23 cellular contexts compared by ENCODE assay signal in genomic region chr6:135837735-135838449, GRCh38. TPM values are rescaled to one million over a fixed set of nuclear protein-coding genes. Genes with fewer than 3 reads are reported as not detected.
DNase-seq lines count a peak whose midpoint lies in the region; ATAC-seq, FAIRE-seq and TF ChIP-seq lines count a peak whose summit lies in the region.
"Had no signal": no experiment of that assay in that cellular context is flagged by ENCODE, and none has a peak within 500 bp of the region (broad histone marks: within the 10 kb centered on the region; RNA-seq: fewer than 3 reads in every experiment).

No MANE protein-coding gene starts in this region.

- H3K18ac ChIP-seq in H1 (ENCODE audit: extremely low read depth, low read length) = no peak overlapping the region

- peak overlapping the region; percentile 2 for H3K4me3 Mint-ChIP-seq in T-helper 1 cell treated with Interleukin-12 subunit alpha and Interleukin-12 subunit beta and Interleukin-4 antibody, amounts not matched to agents 30 μg/mL and 1 μg/mL, for 36 hours
- no peak overlapping the region for H3K4me3 Mint-ChIP-seq in mesothelial cell of epicardium
- H3K4me3 Mint-ChIP-seq: B cell; CD4-positive, CD25-positive, alpha-beta regulatory T cell; CD8-positive, alpha-beta T cell had no signal

- no peak overlapping the region for H3K4me3 ChIP-seq in H1 (ENCODE audit: extremely low read depth in 1 of 4, insufficient read depth in 2 of 4, low read depth in 3 of 4, low read length in 4 of 4)
- H3K4me3 ChIP-seq in osteoblast (ENCODE audit: insufficient read depth, low read length) = no peak overlapping the region
- H3K4me3 ChIP-seq: BLaER1 had no signal

- H3K4me1 ChIP-seq in H1 (replicated peaks in 1 of 4; ENCODE audit: control insufficient read depth in 3 of 4, insufficient read depth in 4 of 4, low read length in 3 of 4) (no peaks in the 10 kb centered on the region), osteoblast (ENCODE audit: insufficient read depth, low read length) (no peaks in the 10 kb centered on the region)
- H3K4me1 ChIP-seq: BLaER1, Caco-2 had no signal

- TF ChIP-seq CTCF in H1 (IDR thresholded peaks at IDR 0.05; ENCODE audit: control extremely low read depth in 1 of 3, insufficient read depth in 1 of 3, low read depth in 1 of 3, low read length in 3 of 3) (no peak), mesothelial cell of epicardium (IDR thresholded peaks at IDR 0.05; ENCODE audit: unreplicated experiment) (no peak), osteoblast (IDR thresholded peaks at IDR 0.05; ENCODE audit: extremely low read depth, low read depth, low read length) (no peak)

- H3K4me1 Mint-ChIP-seq in T-helper 1 cell treated with Interleukin-12 subunit alpha and Interleukin-12 subunit beta and Interleukin-4 antibody, amounts not matched to agents 30 μg/mL and 1 μg/mL, for 36 hours (ENCODE audit: low read depth) = peaks cover 6% of the 10 kb centered on the region
- H3K4me1 Mint-ChIP-seq in mesothelial cell of epicardium = peaks cover 17% of the 10 kb centered on the region
- H3K4me1 Mint-ChIP-seq: B cell had no signal

- H3K27ac Mint-ChIP-seq in T-helper 1 cell treated with Interleukin-12 subunit alpha and Interleukin-12 subunit beta and Interleukin-4 antibody, amounts not matched to agents 30 μg/mL and 1 μg/mL, for 36 hours = no peak overlapping the region
- H3K27ac Mint-ChIP-seq in mesothelial cell of epicardium = peak overlapping the region; percentile 9
- H3K27ac Mint-ChIP-seq: B cell; CD4-positive, CD25-positive, alpha-beta regulatory T cell; CD8-positive, alpha-beta T cell had no signal

- no peak for FAIRE-seq in H1 (lab: Jason Lieb, UNC)
- FAIRE-seq in frontal cortex (lab: Jason Lieb, UNC) = no peak
- FAIRE-seq: A204.1, G401.6, GM12892 had no signal

- CTCF ChIA-PET in H1 (lab: Charles Lee; ENCODE audit: partially characterized antibody) = interaction anchor here (1.2 kb wide), 1 partner anchor 72 kb away, joined by 4 read pairs; no protein-coding TSS in a partner anchor

- H3K9me3 ChIP-seq in H1 (ENCODE audit: insufficient read depth in 2 of 2, low read depth in 1 of 2, low read length in 1 of 2) (peaks cover 0 to 2% of the 10 kb centered on the region in 2 experiments; a peak in 1 of 4 replicates), osteoblast (ENCODE audit: low read depth, low read length) (no peaks in the 10 kb centered on the region)
- H3K9me3 ChIP-seq: BLaER1, Caco-2 had no signal

- H3K27me3 ChIP-seq in H1 (replicated peaks in 1 of 4; ENCODE audit: control insufficient read depth in 3 of 4, extremely low read depth in 1 of 4, insufficient read depth in 3 of 4, low read length in 3 of 4) (no peaks in the 10 kb centered on the region), osteoblast (ENCODE audit: insufficient read depth, low read length) (no peaks in the 10 kb centered on the region)

- no peak overlapping the region for H2BK20ac ChIP-seq in H1 (ENCODE audit: low read length)

- no peak overlapping the region for H3K9ac ChIP-seq in H1 (replicated peaks in 1 of 4; ENCODE audit: extremely low read depth in 1 of 4, low read depth in 3 of 4, low read length in 3 of 4)
- H3K9ac ChIP-seq: BLaER1 had no signal

- WGBS in H1 (ENCODE audit: extremely low coverage in 1 of 2, insufficient coverage in 1 of 2, insufficient read length in 1 of 2, insufficient replicate concordance in 2 of 2, low coverage in 1 of 2, low lambda C conversion rate in 2 of 2, missing lambda C conversion rate in 1 of 2), 2 experiments = 74% methylated on average over 5 of the region's 5 CpGs; no CpG with 5 or more reads in 1 of the 2 experiments

- no peak overlapping the region for H3K14ac ChIP-seq in H1 (ENCODE audit: insufficient read length)

- H2BK15ac ChIP-seq in H1 (ENCODE audit: low read length) = no peak overlapping the region

- no peaks in the 10 kb centered on the region for H3K9me3 Mint-ChIP-seq in T-helper 1 cell treated with Interleukin-12 subunit alpha and Interleukin-12 subunit beta and Interleukin-4 antibody, amounts not matched to agents 30 μg/mL and 1 μg/mL, for 36 hours
- peaks cover 4% of the 10 kb centered on the region for H3K9me3 Mint-ChIP-seq in mesothelial cell of epicardium
- H3K9me3 Mint-ChIP-seq: CD8-positive, alpha-beta T cell had no signal

- H3K23ac ChIP-seq in H1 (ENCODE audit: insufficient read length) = no peak overlapping the region

- no peaks in the 10 kb centered on the region for H3K79me1 ChIP-seq in H1 (ENCODE audit: low read depth, low read length)

- H2AFZ ChIP-seq in H1 (ENCODE audit: low read length) = peak overlapping the region; percentile 68; the same call in 1 of the 2 replicates
- no peak overlapping the region for H2AFZ ChIP-seq in osteoblast (ENCODE audit: low read length)

- H3K36me3 Mint-ChIP-seq in T-helper 1 cell treated with Interleukin-12 subunit alpha and Interleukin-12 subunit beta and Interleukin-4 antibody, amounts not matched to agents 30 μg/mL and 1 μg/mL, for 36 hours (ENCODE audit: low read depth) = no peaks in the 10 kb centered on the region
- H3K36me3 Mint-ChIP-seq in mesothelial cell of epicardium = peaks cover 4% of the 10 kb centered on the region
- H3K36me3 Mint-ChIP-seq: CD4-positive, CD25-positive, alpha-beta regulatory T cell; CD8-positive, alpha-beta T cell had no signal

- no peak for TF ChIP-seq POLR2A in H1 (IDR thresholded peaks at IDR 0.05; ENCODE audit: control extremely low read depth in 1 of 2, low read depth in 2 of 2, low read length in 2 of 2)

- no peak for TF ChIP-seq RAD21 in H1 (IDR thresholded peaks at IDR 0.05 in 1 of 2, conservative IDR thresholded peaks at IDR 0.05 in 1 of 2; ENCODE audit: low read depth in 2 of 2, low read length in 2 of 2)

- no peaks in the 10 kb centered on the region for H3K79me2 ChIP-seq in H1 (ENCODE audit: control insufficient read depth in 1 of 2, insufficient read depth in 2 of 2, low read length in 2 of 2)
- H3K79me2 ChIP-seq in osteoblast (ENCODE audit: insufficient read depth, low read length) = no peaks in the 10 kb centered on the region

- no peak overlapping the region for H2BK5ac ChIP-seq in H1 (ENCODE audit: low read depth, low read length)

- POLR2A ChIA-PET in H1 (lab: Charles Lee; ENCODE audit: partially characterized antibody) = no interaction called here

- H3K56ac ChIP-seq in H1 (replicated peaks; ENCODE audit: insufficient read length, low read depth, low read length) = no peak overlapping the region

- H3K4me2 ChIP-seq in H1 (ENCODE audit: insufficient read depth in 1 of 2, low read depth in 2 of 2, low read length in 2 of 2) (no peak overlapping the region), osteoblast (ENCODE audit: insufficient read depth, low read length) (no peak overlapping the region)
- H3K4me2 ChIP-seq: BLaER1 had no signal

- H4K20me1 ChIP-seq in H1 (replicated peaks in 1 of 2; ENCODE audit: control insufficient read depth in 1 of 2, insufficient read depth in 2 of 2, low read length in 2 of 2) = no peaks in the 10 kb centered on the region
- H4K20me1 ChIP-seq in osteoblast (ENCODE audit: insufficient read depth, low read length) = no peaks in the 10 kb centered on the region
- H4K20me1 ChIP-seq: BLaER1 had no signal

- no peak overlapping the region for H2BK12ac ChIP-seq in H1 (ENCODE audit: low read depth, low read length)

- DNase-seq in T-helper 1 cell (no peak), H1 (ENCODE audit: low read depth in 1 of 2, low spot score in 2 of 2) (no peak), mesothelial cell of epicardium (ENCODE audit: low spot score in 2 of 2, unreplicated experiment in 2 of 2) (no peak), osteoblast (ENCODE audit: insufficient read length, low spot score, missing footprints) (peak; percentile 35), frontal cortex (ENCODE audit: low spot score in 2 of 2) (no peak)
- DNase-seq in stimulated activated naive CD4-positive, alpha-beta T cell treated with Interleukin-2 at 50 U/mL for 16 hours (lab: John Stamatoyannopoulos, UW) = no peak
- DNase-seq: Caco-2; CD8-positive, alpha-beta T cell; DMS153; DND-41; GOT3; H7; HCEC 1CT had no signal

- H3K36me3 ChIP-seq in H1 (ENCODE audit: control insufficient read depth in 2 of 4, insufficient read depth in 4 of 4, low read length in 3 of 4) = no peaks in the 10 kb centered on the region
- no peaks in the 10 kb centered on the region for H3K36me3 ChIP-seq in osteoblast (ENCODE audit: insufficient read depth, low read length)
- H3K36me3 ChIP-seq: BLaER1 had no signal

- no peak for TF ChIP-seq EP300 in H1 (IDR thresholded peaks at IDR 0.05; ENCODE audit: borderline replicate concordance in 1 of 2, low read depth in 2 of 2, low read length in 2 of 2)

- no peak overlapping the region for H3K4ac ChIP-seq in H1 (replicated peaks; ENCODE audit: insufficient read length, low read depth, low read length)

- H3K27ac ChIP-seq in H1 (ENCODE audit: low read depth, low read length) = no peak overlapping the region
- no peak overlapping the region for H3K27ac ChIP-seq in osteoblast (ENCODE audit: low read depth, low read length)
- H3K27ac ChIP-seq: 22Rv1, BLaER1, C4-2B had no signal

- ATAC-seq in GM18873 (IDR thresholded peaks at IDR 0.05; ENCODE audit: low FRiP score, unreplicated experiment) = no peak
- ATAC-seq: CD8-positive, alpha-beta T cell had no signal

- H3K23me2 ChIP-seq in H1 (ENCODE audit: low read depth, low read length) = no peaks in the 10 kb centered on the region

- H2BK120ac ChIP-seq in H1 (replicated peaks; ENCODE audit: low read depth, low read length) = no peak overlapping the region

- no peak overlapping the region for H2AK5ac ChIP-seq in H1 (ENCODE audit: low read depth, low read length)

- H4K5ac ChIP-seq in H1 (ENCODE audit: insufficient read length, low read depth, low read length) = no peak overlapping the region

- no peak overlapping the region for H4K8ac ChIP-seq in H1 (ENCODE audit: extremely low read depth, insufficient read depth, low read length)

- no peak overlapping the region for H4K91ac ChIP-seq in H1 (replicated peaks; ENCODE audit: insufficient read length, low read length)

- H3K27me3 Mint-ChIP-seq in T-helper 1 cell treated with Interleukin-12 subunit alpha and Interleukin-12 subunit beta and Interleukin-4 antibody, amounts not matched to agents 30 μg/mL and 1 μg/mL, for 36 hours (ENCODE audit: low read depth) = peaks cover 18% of the 10 kb centered on the region
- H3K27me3 Mint-ChIP-seq in mesothelial cell of epicardium (ENCODE audit: low read depth) = peaks cover 1% of the 10 kb centered on the region

TF ChIP-seq in H1, 55 proteins besides CTCF, POLR2A, EP300 and RAD21 (continues in another document):
- no peak for TF ChIP-seq JUND (IDR thresholded peaks at IDR 0.05; ENCODE audit: low read length)

RNA-seq across cellular contexts. Expression of gene PDE7B, which starts 13.6 kb away (rescaled TPM):
- not detected in 2 replicates for total RNA-seq in H1 (2021; fragmentation: NEBNext Ultra II Directional; extraction: Animal tissue kit (Norgen Biotek cat#: 25700))
- polyA plus RNA-seq in H1 (2011; rRNA removed) = not detected in 2 replicates
- polyA plus RNA-seq in H1 (2011; cell fraction: cytosol; rRNA removed) = not detected
- not detected for polyA plus RNA-seq in H1 (2011; cell fraction: nucleus; rRNA removed)
- polyA plus RNA-seq in H1 (2012, experiment 1 of 2) = not detected in 4 replicates
- not detected for polyA plus RNA-seq in H1 (2012, experiment 2 of 2)
- polyA plus RNA-seq in H1 (2013, experiment 1 of 2) = not detected
- polyA plus RNA-seq in H1 (2013, experiment 2 of 2) = 0.02 TPM
- polyA minus RNA-seq in H1 (2011; rRNA and poly(A)+ RNA removed) = not detected in 2 replicates
- polyA minus RNA-seq in H1 (2011; cell fraction: cytosol; rRNA and poly(A)+ RNA removed) = not detected
- not detected for polyA minus RNA-seq in H1 (2011; cell fraction: nucleus; rRNA and poly(A)+ RNA removed)
- 15.9 to 18.2 TPM (median 16.5 TPM) in 3 replicates for total RNA-seq in mesothelial cell of epicardium
- 25.3 and 33.9 TPM in 2 replicates for total RNA-seq in osteoblast
- total RNA-seq in frontal cortex = 16.3 TPM
- total RNA-seq: Caco-2, H7 had no signal

Comparison
In these comparisons a context has a peak if more than half of its experiments do, and no peak if none do; other contexts are left out.
1. RNA of gene PDE7B, which starts 13.6 kb away (total RNA-seq): 25.3 to 33.9 TPM in osteoblast, 15.9 to 18.2 TPM in mesothelial cell of epicardium and 16.3 TPM in frontal cortex (single experiment); not detected in H1; every median in the first group is over 10 times any median in the second.